Comparison of ENCODE assay signal across 8 cellular contexts in genomic region chr14:103333754-103334643, GRCh38. TPM values are rescaled to one million over a fixed set of nuclear protein-coding genes. Genes with fewer than 3 reads are reported as not detected.
DNase-seq lines count a peak whose midpoint lies in the region; ATAC-seq and TF ChIP-seq lines count a peak whose summit lies in the region.

EIF5 (plus strand) TSS chr14:103334237; CDS start chr14:103335861, 1,624 bp downstream.

- H3K27ac ChIP-seq in right atrium auricular region = peak within 1 kb of the TSS; percentile 100
- H3K27ac ChIP-seq in uterus = peak within 1 kb of the TSS; percentile 98 to 100

- intact Hi-C loops in T-helper 2 cell treated with Interferon-gamma antibody and Interleukin-4, amounts not matched to agents 100 ng/mL and 5 ng/mL, for 36 hours (cut with micrococcal nuclease) = loop anchor here (1.0 to 10.0 kb wide), 3 partner anchors 51 to 739 kb away; partner anchors contain the start of genes MARK3, RCOR1 and TRAF3
- intact Hi-C loops in uterus (cut with DNase I; ENCODE audit: low total_unique reads) = no loop called here

- no peaks in the 10 kb centered on the region for H3K9me3 ChIP-seq in right atrium auricular region
- H3K9me3 ChIP-seq in uterus = no peaks in the 10 kb centered on the region

- peak; percentile 96 to 99 for TF ChIP-seq POLR2A in uterus (IDR thresholded peaks at IDR 0.05)

- H3K27me3 ChIP-seq in right atrium auricular region = no peaks in the 10 kb centered on the region
- no peaks in the 10 kb centered on the region for H3K27me3 ChIP-seq in uterus

- ATAC-seq in GM18499 (IDR thresholded peaks at IDR 0.05; ENCODE audit: insufficient read depth, unreplicated experiment) = peak; percentile 75
- peak; percentile 91 for ATAC-seq in HG02943 (IDR thresholded peaks at IDR 0.05; ENCODE audit: low read depth, unreplicated experiment)

- H3K4me3 ChIP-seq in right atrium auricular region = peak within 1 kb of the TSS; percentile 94 to 99
- peak within 1 kb of the TSS; percentile 67 to 99 for H3K4me3 ChIP-seq in uterus

- peak; percentile 96 for DNase-seq in NCI-H187 treated with DMSO at 0.1 percent for 48 hours (lab: John Stamatoyannopoulos, UW)
- DNase-seq in anterior cingulate cortex (lab: John Stamatoyannopoulos, UW) = peak; percentile 81 to 100 (median 99)
- DNase-seq in right atrium auricular region (ENCODE audit: low spot score) = peak; percentile 99
- peak; percentile 95 for DNase-seq in pulmonary artery endothelial cell (ENCODE audit: low read depth, low spot score)
- DNase-seq in uterus = peak; percentile 99

- H3K4me1 ChIP-seq in right atrium auricular region (peaks cover 0 to 35% of the 10 kb centered on the region in 2 donors), uterus (peaks cover 0 to 11% of the 10 kb centered on the region in 2 donors)

- H3K36me3 ChIP-seq in right atrium auricular region = peaks cover 43% of the 10 kb centered on the region
- H3K36me3 ChIP-seq in uterus = no peaks in the 10 kb centered on the region

- TF ChIP-seq CTCF in right atrium auricular region (IDR thresholded peaks at IDR 0.05) (no peak), uterus (IDR thresholded peaks at IDR 0.05) (peak in 3 of 4 experiments; percentile 36 to 77 (median 50))

RNA-seq across cellular contexts. Expression of gene EIF5, which starts in this region (rescaled TPM):
- total RNA-seq in T-helper 2 cell treated with Interferon-gamma antibody and Interleukin-4, amounts not matched to agents 100 ng/mL and 5 ng/mL, for 36 hours = 206 and 210 TPM in 2 replicates
- total RNA-seq in right atrium auricular region = 100 to 1,000 TPM; 175 to 205 TPM
- total RNA-seq in pulmonary artery endothelial cell = 159 and 250 TPM in 2 replicates
- 100 to 1,000 TPM in 2 of 4 donors, 10 to 100 TPM in 2; 66.5 to 159 (median 113) TPM for total RNA-seq in uterus

Comparison
In these comparisons a context has a peak if more than half of its experiments do, and no peak if none do; other contexts are left out.
1. Peak in every context shown above with its lines: DNase-seq, ATAC-seq, H3K4me3 ChIP-seq and H3K27ac ChIP-seq.
2. CTCF ChIP-seq: peak in uterus (3 of 4); none in right atrium auricular region (0 of 2).